Comparison of ENCODE assay signal across 1 cellular context in genomic region chr11:129695543-129696308, GRCh38.
TF ChIP-seq lines count a peak whose summit lies in the region.

No MANE protein-coding gene starts in this region.

TF ChIP-seq in HepG2, 621 proteins besides CTCF, POLR2A, EP300 and RAD21 (continued from another document and continues in another):
- TF ChIP-seq RERE (CRISPR knock-in tag; IDR thresholded peaks at IDR 0.05; ENCODE audit: low read depth) = no peak
- no peak for TF ChIP-seq BRCA1 (CRISPR knock-in tag; IDR thresholded peaks at IDR 0.05)
- TF ChIP-seq HNRNPH1 (optimal IDR thresholded peaks at IDR 0.05; ENCODE audit: low read depth, low read length) = no peak
- TF ChIP-seq GTF2F1 (IDR thresholded peaks at IDR 0.05; ENCODE audit: low read length) = no peak
- TF ChIP-seq NR2F1 (CRISPR knock-in tag; IDR thresholded peaks at IDR 0.05) = no peak
- TF ChIP-seq SALL2 (CRISPR knock-in tag; IDR thresholded peaks at IDR 0.05) = 0 out of 2 replicates have a peak, but pooled peaks have one; percentile 43
- TF ChIP-seq TBX3 (IDR thresholded peaks at IDR 0.05; ENCODE audit: borderline replicate concordance) = no peak
- TF ChIP-seq U2AF1 (optimal IDR thresholded peaks at IDR 0.05; ENCODE audit: low read depth, low read length) = no peak
- no peak for TF ChIP-seq ZNF720 (CRISPR knock-in tag; IDR thresholded peaks at IDR 0.05)
- no peak for TF ChIP-seq ZNF121 (CRISPR knock-in tag; IDR thresholded peaks at IDR 0.05)
- TF ChIP-seq USF2 (IDR thresholded peaks at IDR 0.05; ENCODE audit: low read depth, low read length) = no peak
- TF ChIP-seq USF2 (CRISPR knock-in tag; IDR thresholded peaks at IDR 0.05; ENCODE audit: borderline replicate concordance) = no peak
- TF ChIP-seq ZNF687 (CRISPR knock-in tag; IDR thresholded peaks at IDR 0.05) = peak; percentile 67
- TF ChIP-seq TFDP1 (CRISPR knock-in tag; IDR thresholded peaks at IDR 0.05; ENCODE audit: borderline replicate concordance) = peak; percentile 79; the same call in 1 of the 2 replicates
- no peak for TF ChIP-seq MAZ (IDR thresholded peaks at IDR 0.05; ENCODE audit: borderline replicate concordance, low read depth, low read length)
- no peak; the same call in 1 of the 2 replicates for TF ChIP-seq MAZ (CRISPR knock-in tag; IDR thresholded peaks at IDR 0.05; ENCODE audit: low read depth)
- TF ChIP-seq HMGXB4 (CRISPR knock-in tag; IDR thresholded peaks at IDR 0.05; ENCODE audit: borderline replicate concordance in 1 of 2, low read depth in 1 of 2) = peak; percentile 31 to 55; a peak in 1 of 4 replicates
- TF ChIP-seq ZNF800 (CRISPR knock-in tag; IDR thresholded peaks at IDR 0.05) = 0 out of 2 replicates have a peak, but pooled peaks have one; percentile 53
- TF ChIP-seq KDM4B (CRISPR knock-in tag; IDR thresholded peaks at IDR 0.05) = no peak
- TF ChIP-seq ZNF512B (CRISPR knock-in tag; IDR thresholded peaks at IDR 0.05; ENCODE audit: borderline replicate concordance) = no peak
- peak; percentile 19; the same call in 1 of the 2 replicates for TF ChIP-seq ZMYM4 (CRISPR knock-in tag; IDR thresholded peaks at IDR 0.05)
- no peak for TF ChIP-seq ZBTB46 (CRISPR knock-in tag; IDR thresholded peaks at IDR 0.05; ENCODE audit: borderline replicate concordance)
- TF ChIP-seq ZNF276 (CRISPR knock-in tag; IDR thresholded peaks at IDR 0.05; ENCODE audit: low read depth) = no peak
- TF ChIP-seq EHMT2 (IDR thresholded peaks at IDR 0.05; ENCODE audit: borderline replicate concordance, low read depth, low read length) = no peak
- peak; percentile 34; the same call in 1 of the 2 replicates for TF ChIP-seq MAX (IDR thresholded peaks at IDR 0.05)
- no peak for TF ChIP-seq KDM3A (CRISPR knock-in tag; IDR thresholded peaks at IDR 0.05; ENCODE audit: low read depth)
- TF ChIP-seq JUND (CRISPR knock-in tag; IDR thresholded peaks at IDR 0.05) = no peak
